15 cellular contexts compared by ENCODE assay signal in the genomic region with DNA sequence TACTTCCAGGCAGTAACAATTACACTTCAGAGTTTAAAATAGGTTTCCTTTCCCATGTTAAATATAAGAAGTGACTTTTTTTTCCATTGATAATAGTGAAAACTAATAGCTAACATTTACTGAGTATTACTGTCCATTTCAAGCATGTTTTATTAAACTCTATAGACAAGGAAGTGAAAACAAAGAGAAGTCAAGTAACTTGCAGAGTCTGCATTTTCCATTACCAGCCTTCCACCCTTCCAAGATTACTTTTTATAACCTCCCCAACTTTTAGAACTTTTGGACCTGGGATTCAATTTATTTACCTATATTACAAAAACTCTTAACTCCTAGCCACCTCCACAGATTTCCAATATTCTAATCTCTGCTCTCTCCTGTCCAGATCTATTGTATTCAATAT.
"Had no signal": no experiment of that assay in that cellular context is flagged by ENCODE, and none has a peak within 500 bp of the region (broad histone marks: within the 10 kb centered on the region; RNA-seq: fewer than 3 reads in every experiment).

No MANE protein-coding gene starts in this region.

- ATAC-seq: Panc1, PC-3 had no signal

- H3K9ac ChIP-seq: KMS-11, SK-N-SH had no signal

- H3K4me2 ChIP-seq: KMS-11, SK-N-SH had no signal

- DNase-seq: IMR-90; MM.1S; NCI-H1105; NCI-H1436 treated with DMSO at 0.1 percent for 48 hours; NCI-H187 treated with DMSO at 0.1 percent for 48 hours; NCI-H2029 treated with DMSO at 0.1 percent for 48 hours; NCI-H345; NCI-H446 treated with DMSO at 0.1 percent for 48 hours; NK-92 treated with Interleukin-12 subunit alpha and Interleukin-12 subunit beta, amount 100 ng/mL, for 24 hours; SHP77 had no signal

- H3K9me3 ChIP-seq: SK-N-SH had no signal

- H3K27ac ChIP-seq: KMS-11, RWPE1 had no signal
